ENCODE assay signal across 11 cellular contexts in the genomic region with DNA sequence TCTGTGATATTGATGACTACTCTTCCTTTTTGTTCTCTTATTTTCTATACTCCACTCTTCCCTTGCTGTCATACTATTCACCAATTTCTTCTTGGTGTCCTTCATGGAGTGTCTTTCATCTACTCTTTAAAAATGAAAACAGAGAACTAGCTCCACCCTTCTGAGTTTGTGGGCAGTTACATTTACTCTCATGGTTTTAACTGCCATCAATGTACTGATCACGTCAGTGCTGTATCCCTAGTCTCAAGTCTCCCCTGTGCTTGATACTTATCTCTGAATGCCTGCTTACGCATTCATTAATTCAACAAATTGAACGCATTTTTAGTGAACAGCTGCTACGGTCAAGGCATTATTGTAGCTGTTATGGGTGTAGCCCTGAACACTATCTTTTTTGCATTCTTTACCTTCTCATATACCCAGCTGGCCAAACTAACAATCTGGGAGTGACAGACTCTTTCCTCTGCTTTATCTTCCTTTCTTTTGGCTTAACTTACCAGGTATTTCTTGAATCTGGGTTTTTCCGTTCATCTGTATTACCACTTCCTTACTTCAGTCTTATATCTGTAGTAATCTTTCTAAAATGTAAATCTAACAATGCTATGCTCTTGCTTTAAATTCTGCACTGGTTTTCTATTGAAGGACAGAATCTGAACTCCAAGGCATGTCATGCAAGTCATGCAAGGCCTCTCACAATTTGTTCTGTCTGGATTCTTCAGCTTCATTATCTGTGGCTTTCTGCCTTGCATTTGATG.
"Had no signal": no experiment of that assay in that cellular context is flagged by ENCODE, and none has a peak within 500 bp of the region (broad histone marks: within the 10 kb centered on the region; RNA-seq: fewer than 3 reads in every experiment).

No MANE protein-coding gene starts in this region.

- H3K4me3 Mint-ChIP-seq: activated T-cell treated with anti-CD3 and anti-CD28 coated beads, Interleukin-2, amount 50 U/mL, for 72 hours; T-helper 1 cell treated with Interleukin-12 subunit alpha and Interleukin-12 subunit beta and Interleukin-4 antibody, amounts not matched to agents 30 μg/mL and 1 μg/mL, for 36 hours had no signal

- DNase-seq: activated T-cell treated with anti-CD3 and anti-CD28 coated beads, Interleukin-2, amount 50 U/mL, for 72 hours; colonic mucosa; effector CD4-positive, alpha-beta T cell; islet precursor cell; left ventricle myocardium superior; mesenchymal stem cell; small intestine had no signal

- H3K4me3 ChIP-seq: colonic mucosa, SK-N-MC, tibial nerve had no signal

- ATAC-seq: activated T-cell treated with anti-CD3 and anti-CD28 coated beads, Interleukin-2, amount 50 U/mL, for 72 hours; left ventricle myocardium superior had no signal

- H3K36me3 ChIP-seq: colonic mucosa, tibial nerve had no signal

- H3K9me3 Mint-ChIP-seq: activated T-cell treated with anti-CD3 and anti-CD28 coated beads, Interleukin-2, amount 50 U/mL, for 72 hours; T-helper 1 cell treated with Interleukin-12 subunit alpha and Interleukin-12 subunit beta and Interleukin-4 antibody, amounts not matched to agents 30 μg/mL and 1 μg/mL, for 36 hours had no signal

- H3K27ac ChIP-seq: colonic mucosa, parathyroid adenoma, SK-N-MC, tibial nerve had no signal

- H3K27ac Mint-ChIP-seq: activated T-cell treated with anti-CD3 and anti-CD28 coated beads, Interleukin-2, amount 50 U/mL, for 72 hours; T-helper 1 cell treated with Interleukin-12 subunit alpha and Interleukin-12 subunit beta and Interleukin-4 antibody, amounts not matched to agents 30 μg/mL and 1 μg/mL, for 36 hours had no signal

- H3K27me3 ChIP-seq: colonic mucosa, tibial nerve had no signal

- H3K4me1 ChIP-seq: colonic mucosa, parathyroid adenoma had no signal

- H3K9me3 ChIP-seq: colonic mucosa, tibial nerve had no signal
